25 cellular contexts compared by ENCODE assay signal in genomic region chr14:88851587-88851986, GRCh38. TPM values are rescaled to one million over a fixed set of nuclear protein-coding genes. Genes with fewer than 3 reads are reported as not detected.
"Had no signal": no experiment of that assay in that cellular context is flagged by ENCODE, and none has a peak within 500 bp of the region (broad histone marks: within the 10 kb centered on the region; RNA-seq: fewer than 3 reads in every experiment).

No MANE protein-coding gene starts in this region.

- H3K27me3 ChIP-seq: body of pancreas, Peyer's patch, SJSA1 had no signal

- H3K27me3 Mint-ChIP-seq: activated naive CD4-positive, alpha-beta T cell treated with anti-CD3 and anti-CD28 coated beads, Interleukin-2, amount 50 U/mL, for 24 hours; activated naive CD8-positive, alpha-beta T cell treated with anti-CD3 and anti-CD28 coated beads, Interleukin-2, amount 10 ng/mL, durations not matched to agents 7 days and 5 days; activated T-cell treated with anti-CD3 and anti-CD28 coated beads, Interleukin-2, amount 50 U/mL, for 24 hours had no signal

- H3K36me3 ChIP-seq: Peyer's patch, SJSA1 had no signal

- H3K9me3 ChIP-seq: body of pancreas, Peyer's patch, SJSA1 had no signal

- H3K4me3 Mint-ChIP-seq: activated CD4-positive, alpha-beta T cell treated with anti-CD3 and anti-CD28 coated beads, Interleukin-2, amount 10 ng/mL, durations not matched to agents 24 days and 14 days; activated CD8-positive, alpha-beta T cell treated with anti-CD3 and anti-CD28 coated beads, Interleukin-2, amount 10 ng/mL, durations not matched to agents 7 days and 5 days; activated naive CD4-positive, alpha-beta T cell treated with anti-CD3 and anti-CD28 coated beads, Interleukin-2, amount 50 U/mL, for 24 hours; activated naive CD8-positive, alpha-beta T cell treated with anti-CD3 and anti-CD28 coated beads, Interleukin-2, amount 10 ng/mL, durations not matched to agents 7 days and 5 days; activated T-cell treated with anti-CD3 and anti-CD28 coated beads, Interleukin-2, amount 50 U/mL, for 24 hours had no signal

- ATAC-seq: activated CD8-positive, alpha-beta T cell treated with anti-CD3 and anti-CD28 coated beads, Interleukin-2, amount 10 ng/mL, durations not matched to agents 7 days and 5 days; body of pancreas; PC-3 had no signal

- H3K9me3 Mint-ChIP-seq: activated CD4-positive, alpha-beta T cell treated with anti-CD3 and anti-CD28 coated beads, Interleukin-2, amount 10 ng/mL, durations not matched to agents 24 days and 14 days; activated naive CD4-positive, alpha-beta T cell treated with anti-CD3 and anti-CD28 coated beads, Interleukin-2, amount 50 U/mL, for 24 hours; activated naive CD8-positive, alpha-beta T cell treated with anti-CD3 and anti-CD28 coated beads, Interleukin-2, amount 10 ng/mL, durations not matched to agents 7 days and 5 days; activated T-cell treated with anti-CD3 and anti-CD28 coated beads, Interleukin-2, amount 50 U/mL, for 24 hours; activated T-helper 2 cell treated with anti-CD3 and anti-CD28 coated beads, Interferon-gamma antibody, Interleukin-2, Interleukin-4, amounts not matched to agents 10 μg/mL and 5 μg/mL and 100 μg/mL, durations not matched to agents 14 hours and 24 hours and 36 hours had no signal

- H3K27ac Mint-ChIP-seq: activated CD4-positive, alpha-beta T cell treated with anti-CD3 and anti-CD28 coated beads, Interleukin-2, amount 10 ng/mL, durations not matched to agents 24 days and 14 days; activated CD8-positive, alpha-beta T cell treated with anti-CD3 and anti-CD28 coated beads, Interleukin-2, amount 10 ng/mL, durations not matched to agents 7 days and 5 days; activated naive CD4-positive, alpha-beta T cell treated with anti-CD3 and anti-CD28 coated beads, Interleukin-2, amount 50 U/mL, for 24 hours; activated naive CD8-positive, alpha-beta T cell treated with anti-CD3 and anti-CD28 coated beads, Interleukin-2, amount 10 ng/mL, durations not matched to agents 7 days and 5 days; activated T-cell treated with anti-CD3 and anti-CD28 coated beads, Interleukin-2, amount 50 U/mL, for 24 hours; activated T-helper 2 cell treated with anti-CD3 and anti-CD28 coated beads, Interferon-gamma antibody, Interleukin-2, Interleukin-4, amounts not matched to agents 10 μg/mL and 5 μg/mL and 100 μg/mL, durations not matched to agents 14 hours and 24 hours and 36 hours had no signal

- H3K27ac ChIP-seq: body of pancreas, Peyer's patch, SJSA1 had no signal

- H3K4me3 ChIP-seq: body of pancreas, Peyer's patch, SJSA1 had no signal

- H3K36me3 Mint-ChIP-seq: activated naive CD4-positive, alpha-beta T cell treated with anti-CD3 and anti-CD28 coated beads, Interleukin-2, amount 50 U/mL, for 24 hours; activated naive CD8-positive, alpha-beta T cell treated with anti-CD3 and anti-CD28 coated beads, Interleukin-2, amount 10 ng/mL, durations not matched to agents 7 days and 5 days had no signal

- H3K4me1 Mint-ChIP-seq: activated CD4-positive, alpha-beta T cell treated with anti-CD3 and anti-CD28 coated beads, Interleukin-2, amount 10 ng/mL, durations not matched to agents 24 days and 14 days; activated naive CD4-positive, alpha-beta T cell treated with anti-CD3 and anti-CD28 coated beads, Interleukin-2, amount 50 U/mL, for 24 hours; activated naive CD8-positive, alpha-beta T cell treated with anti-CD3 and anti-CD28 coated beads, Interleukin-2, amount 10 ng/mL, durations not matched to agents 7 days and 5 days had no signal

- H3K4me1 ChIP-seq: body of pancreas, Peyer's patch had no signal

- DNase-seq: activated CD4-positive, alpha-beta T cell treated with anti-CD3 and anti-CD28 coated beads, Interleukin-2, amount 10 ng/mL, durations not matched to agents 24 days and 14 days; activated CD4-positive, alpha-beta T cell treated with anti-CD3 and anti-CD28 coated beads, Interleukin-2, amount 50 U/mL, for 48 hours; activated CD8-positive, alpha-beta T cell treated with anti-CD3 and anti-CD28 coated beads, Interleukin-2, amount 10 ng/mL, durations not matched to agents 7 days and 5 days; activated gamma-delta T cell; activated naive CD4-positive, alpha-beta T cell treated with Interleukin-2 at 50 U/mL for 16 hours; activated naive CD8-positive, alpha-beta T cell treated with anti-CD3 and anti-CD28 coated beads, Interleukin-2, amount 10 ng/mL, durations not matched to agents 7 days and 5 days; activated T-cell treated with anti-CD3 and anti-CD28 coated beads, Interleukin-2, amount 50 U/mL, for 24 hours; body of pancreas; caudate nucleus; cerebellar nuclear complex; NCI-H1105; NCI-H1417 treated with DMSO at 0.1 percent for 48 hours; NCI-H187 treated with DMSO at 0.1 percent for 48 hours; NCI-H2081; NCI-H345; PC-3; Peyer's patch; RPMI8226; SHP77 treated with DMSO at 0.1 percent for 48 hours; T1000; WERI-Rb-1 had no signal

RNA-seq across cellular contexts. Expression of gene EML5, which starts 58.8 kb away (rescaled TPM):
- total RNA-seq: bronchial epithelial cell, SJSA1 had no signal
